Comparison of ENCODE assay signal across 8 cellular contexts in the genomic region with DNA sequence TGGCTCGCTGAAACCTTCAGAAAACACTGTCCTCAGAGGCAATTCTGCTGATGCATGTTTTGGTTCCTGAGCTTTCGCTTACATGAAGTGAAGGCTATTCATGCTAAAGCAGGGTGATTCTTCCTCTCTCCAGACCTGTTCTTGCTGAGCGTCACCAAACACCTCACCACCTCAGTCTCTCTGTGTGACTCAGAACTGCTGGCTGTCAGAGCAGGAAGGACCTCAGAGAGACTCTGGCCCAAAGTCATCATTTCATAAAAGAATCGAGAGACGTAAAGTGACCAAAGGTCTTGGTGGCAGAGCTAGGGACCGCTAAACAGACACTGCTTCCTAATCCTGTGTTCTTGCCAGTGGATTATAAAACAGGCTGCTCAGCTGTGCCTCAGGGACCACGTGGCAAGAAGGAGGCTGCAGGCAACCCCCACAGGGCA.
DNase-seq lines count a peak whose midpoint lies in the region; ATAC-seq, FAIRE-seq and TF ChIP-seq lines count a peak whose summit lies in the region.

No MANE protein-coding gene starts in this region.

- dilution Hi-C loops in mammary epithelial cell (cut with HindIII; ENCODE audit: low sequenced_read_pairs) = no loop called here

- peaks cover 26% of the 10 kb centered on the region for H3K9me3 Mint-ChIP-seq in nephron progenitor cell

- H2AFZ ChIP-seq in mammary epithelial cell (ENCODE audit: low read depth, low read length) = no peak overlapping the region

- peaks cover 77% of the 10 kb centered on the region for H3K4me1 Mint-ChIP-seq in nephron progenitor cell

- no peak for TF ChIP-seq CTCF in mammary epithelial cell (conservative IDR thresholded peaks at IDR 0.05 in 1 of 2, IDR thresholded peaks at IDR 0.05 in 1 of 2; ENCODE audit: extremely low read depth in 1 of 2, insufficient read depth in 1 of 2, low read depth in 1 of 2, low read length in 2 of 2)
- TF ChIP-seq CTCF in nephron progenitor cell (IDR thresholded peaks at IDR 0.05) = no peak
- no peak for TF ChIP-seq CTCF in ovary (IDR thresholded peaks at IDR 0.05)

- 88% methylated on average over 7 of the region's 7 CpGs for WGBS in mammary epithelial cell (ENCODE audit: low coverage, missing lambda C conversion rate)
- WGBS in ovary, 3 donors = 76 to 84% (median 82%) methylated on average over 7 of the region's 7 CpGs

- peaks cover 64% of the 10 kb centered on the region for H3K36me3 Mint-ChIP-seq in nephron progenitor cell (ENCODE audit: low read depth)

- no peaks in the 10 kb centered on the region for H3K27me3 Mint-ChIP-seq in nephron progenitor cell (ENCODE audit: low read depth, poor library complexity)

- no peak for TF ChIP-seq POLR2A in ovary (IDR thresholded peaks at IDR 0.05)

- no peak overlapping the region for H3K9ac ChIP-seq in mammary epithelial cell (ENCODE audit: insufficient read depth, low read length)

- peaks cover 72% of the 10 kb centered on the region for H3K79me2 ChIP-seq in mammary epithelial cell (ENCODE audit: insufficient read depth, low read length)

- peak overlapping the region; percentile 14 for H3K4me3 Mint-ChIP-seq in nephron progenitor cell

- no peaks in the 10 kb centered on the region for H3K27me3 ChIP-seq in mammary epithelial cell (ENCODE audit: insufficient read depth, low read length)
- H3K27me3 ChIP-seq in ovary = no peaks in the 10 kb centered on the region

- no TSS peak for BruUV-seq in mammary epithelial cell (replicated peaks; lab: Mats Ljungman, UMichigan)

- H3K4me1 ChIP-seq in mammary epithelial cell (ENCODE audit: insufficient read depth, low read length) = no peaks in the 10 kb centered on the region
- peaks cover 15% of the 10 kb centered on the region for H3K4me1 ChIP-seq in ovary (ENCODE audit: insufficient read depth)

- peak; percentile 59 for FAIRE-seq in GM18507 (lab: Jason Lieb, UNC)

- no peaks in the 10 kb centered on the region for H3K9me3 ChIP-seq in mammary epithelial cell (replicated peaks; ENCODE audit: insufficient read depth, low read length)
- H3K9me3 ChIP-seq in ovary = no peaks in the 10 kb centered on the region

- peak; percentile 76 for ATAC-seq in HG03095 (IDR thresholded peaks at IDR 0.05; ENCODE audit: unreplicated experiment)

- no peak overlapping the region for H3K4me3 ChIP-seq in mammary epithelial cell (replicated peaks in 1 of 3; ENCODE audit: insufficient read depth in 1 of 3, low read depth in 2 of 3, low read length in 3 of 3)
- H3K4me3 ChIP-seq in ovary = no peak overlapping the region

- no peak overlapping the region for H3K4me2 ChIP-seq in mammary epithelial cell (ENCODE audit: insufficient read depth, low read depth, low read length)

- H3K27ac ChIP-seq in mammary epithelial cell (ENCODE audit: insufficient read depth, low read depth, low read length) = no peak overlapping the region
- H3K27ac ChIP-seq in ovary = no peak overlapping the region

- DNase-seq in GM18507 (ENCODE audit: extremely low spot score, insufficient read length, low read depth) = no peak
- DNase-seq in mammary epithelial cell = peak; percentile 66
- no peak for DNase-seq in nephron progenitor cell
- no peak for DNase-seq in ovary
- no peak for DNase-seq in DMS79 (lab: John Stamatoyannopoulos, UW)
- no peak for DNase-seq in activated CD4-positive, CD25-positive, alpha-beta regulatory T cell (lab: John Stamatoyannopoulos, UW)
- no peak for DNase-seq in DMS53 (lab: John Stamatoyannopoulos, UW)

- H3K36me3 ChIP-seq in mammary epithelial cell (ENCODE audit: insufficient read depth, low read length) = no peaks in the 10 kb centered on the region
- H3K36me3 ChIP-seq in ovary = no peaks in the 10 kb centered on the region

- in situ Hi-C loops in mammary epithelial cell (cut with MboI; ENCODE audit: low sequenced_read_pairs in 2 of 2) = no loop called here

- TF ChIP-seq EP300 in ovary (IDR thresholded peaks at IDR 0.05) = no peak

- intact Hi-C loops in mammary epithelial cell (cut with micrococcal nuclease) = no loop called here
- intact Hi-C loops in ovary (cut with DNase I) = no loop called here

- peak overlapping the region; percentile 93 for H3K27ac Mint-ChIP-seq in nephron progenitor cell

- no peaks in the 10 kb centered on the region for H4K20me1 ChIP-seq in mammary epithelial cell (ENCODE audit: insufficient read depth, low read length)

- CTCF ChIA-PET in mammary epithelial cell (lab: Charles Lee; ENCODE audit: low non-redundant PET) = interaction anchor here (0.6 kb wide), 1 partner anchor 87 kb away, joined by 4 read pairs; no protein-coding TSS in a partner anchor
